8 cellular contexts compared by ENCODE assay signal in the genomic region with DNA sequence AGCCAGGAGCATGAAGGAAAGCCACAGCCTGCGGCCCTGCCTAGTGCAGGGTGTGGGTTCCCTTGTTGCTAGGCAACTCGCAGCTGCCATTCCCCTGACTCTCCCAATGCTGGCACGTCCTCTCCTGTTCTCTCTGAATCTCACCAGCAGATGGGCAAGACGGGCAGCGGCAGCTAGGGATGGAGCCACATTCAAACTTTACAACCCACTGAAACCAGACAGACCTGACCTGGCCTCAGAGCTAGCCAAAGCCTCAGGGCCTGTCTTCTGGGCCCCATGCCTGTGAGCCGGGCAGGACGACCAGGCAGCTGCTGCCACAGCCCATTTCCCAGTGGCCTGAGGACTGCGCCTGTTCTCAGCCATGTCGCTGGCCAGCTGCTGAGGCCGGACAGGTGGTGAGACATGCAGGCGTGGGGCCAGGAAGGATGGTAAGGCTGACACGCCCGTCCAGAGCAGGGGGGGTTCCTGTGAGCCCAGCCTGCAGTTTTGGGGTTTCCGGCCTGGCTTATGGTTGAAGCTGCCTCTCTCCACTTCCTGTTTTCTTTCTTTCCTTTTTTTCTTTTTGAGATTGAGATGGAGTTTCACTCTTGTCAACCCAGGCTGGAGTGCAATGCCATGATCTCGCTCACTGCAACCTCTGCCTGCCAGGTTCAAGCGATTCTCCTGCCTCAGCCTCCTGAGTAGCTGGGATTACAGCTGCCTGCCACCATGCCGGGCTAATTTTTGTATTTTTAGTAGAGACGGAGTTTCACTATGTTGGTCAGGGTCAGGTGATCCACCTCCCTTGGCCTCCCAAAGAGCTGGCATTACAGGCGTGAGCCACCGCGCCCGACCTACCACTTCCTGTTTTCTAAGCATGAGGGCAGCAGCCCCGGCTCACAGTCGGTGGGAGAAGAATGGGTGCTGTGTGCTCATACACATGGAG. TPM values are rescaled to one million over a fixed set of nuclear protein-coding genes. Genes with fewer than 3 reads are reported as not detected.
DNase-seq lines count a peak whose midpoint lies in the region; ATAC-seq and TF ChIP-seq lines count a peak whose summit lies in the region.

No MANE protein-coding gene starts in this region.

- no peak for TF ChIP-seq CTCF in GM10266 (IDR thresholded peaks at IDR 0.05; ENCODE audit: control insufficient read depth, insufficient read depth, low read depth, missing control alignments)
- no peak for TF ChIP-seq CTCF in dorsolateral prefrontal cortex (IDR thresholded peaks at IDR 0.05 in 54 of 56, conservative IDR thresholded peaks at IDR 0.05 in 2 of 56; ENCODE audit: low read depth in 1 of 56, partially characterized antibody in 56 of 56)

- H3K4me3 ChIP-seq in dorsolateral prefrontal cortex (peak overlapping the region in 12 of 59 donors; percentile 3 to 89 (median 16)), skin epidermis (peak overlapping the region in 2 of 7 experiments; percentile 4 to 13), MG63 (no peak overlapping the region)

- H3K9me3 ChIP-seq in MG63 = no peaks in the 10 kb centered on the region

- intact Hi-C loops in dorsolateral prefrontal cortex (cut with DNase I) = no loop called here

- H3K27me3 ChIP-seq in dorsolateral prefrontal cortex = no peaks in the 10 kb centered on the region
- no peaks in the 10 kb centered on the region for H3K27me3 ChIP-seq in MG63

- peak; percentile 28 for ATAC-seq in HG03457 (IDR thresholded peaks at IDR 0.05; ENCODE audit: unreplicated experiment)

- H3K36me3 ChIP-seq in MG63 = peaks cover 63% of the 10 kb centered on the region

- peak; percentile 86 for DNase-seq in GM10266 (ENCODE audit: extremely low spot score)
- peak; percentile 21 to 74 (median 46) for DNase-seq in activated CD4-positive, CD25-positive, alpha-beta regulatory T cell (lab: John Stamatoyannopoulos, UW)
- DNase-seq in dorsolateral prefrontal cortex = peak in 2 of 10 donors; percentile 53 to 58
- no peak for DNase-seq in MG63
- no peak for DNase-seq in NCI-H1092 treated with DMSO at 0.1 percent for 48 hours (lab: John Stamatoyannopoulos, UW)
- no peak for DNase-seq in NCI-H2227 treated with DMSO at 0.1 percent for 48 hours (lab: John Stamatoyannopoulos, UW)

- H3K27ac ChIP-seq in dorsolateral prefrontal cortex (peak overlapping the region in 58 of 59 donors; percentile 7 to 99 (median 96)), skin epidermis (peak overlapping the region; percentile 1 to 97 (median 80))

RNA-seq across cellular contexts. Expression of a gene that starts 4.1 kb away (rescaled TPM):
- 100 to 1,000 TPM; 122 to 627 (median 268) TPM for total RNA-seq in dorsolateral prefrontal cortex
- 126 and 182 TPM in 2 replicates for total RNA-seq in MG63 (2014; rRNA removed; shearing (Covaris generic); ENCODE audit: low replicate concordance)

RNA-seq across cellular contexts. Expression of a gene that starts 42.3 kb away (rescaled TPM):
- total RNA-seq in dorsolateral prefrontal cortex = 10 to 100 TPM; 15.6 to 42.0 (median 23.9) TPM
- 11.3 and 18.8 TPM in 2 replicates for total RNA-seq in MG63 (2014; rRNA removed; shearing (Covaris generic); ENCODE audit: low replicate concordance)

RNA-seq across cellular contexts. Expression of a gene that starts 45.9 kb away (rescaled TPM):
- 10 to 100 TPM; 30.5 to 76.8 (median 48.2) TPM for total RNA-seq in dorsolateral prefrontal cortex
- 19.4 and 22.0 TPM in 2 replicates for total RNA-seq in MG63 (2014; rRNA removed; shearing (Covaris generic); ENCODE audit: low replicate concordance)

RNA-seq across cellular contexts. Expression of a gene that starts 50.9 kb away (rescaled TPM):
- 10 to 100 TPM; 41.2 to 87.6 (median 55.2) TPM for total RNA-seq in dorsolateral prefrontal cortex
- 47.5 and 113 TPM in 2 replicates for total RNA-seq in MG63 (2014; rRNA removed; shearing (Covaris generic); ENCODE audit: low replicate concordance)

Comparison
In these comparisons a context has a peak if more than half of its experiments do, and no peak if none do; other contexts are left out.
1. DNase-seq: peak in GM10266 (single experiment) and activated CD4-positive, CD25-positive, alpha-beta regulatory T cell (4 of 4); none in MG63 (single experiment), NCI-H1092 treated with DMSO at 0.1 percent for 48 hours (single experiment) and NCI-H2227 treated with DMSO at 0.1 percent for 48 hours (single experiment).